2 cellular contexts compared by ENCODE assay signal in the genomic region with DNA sequence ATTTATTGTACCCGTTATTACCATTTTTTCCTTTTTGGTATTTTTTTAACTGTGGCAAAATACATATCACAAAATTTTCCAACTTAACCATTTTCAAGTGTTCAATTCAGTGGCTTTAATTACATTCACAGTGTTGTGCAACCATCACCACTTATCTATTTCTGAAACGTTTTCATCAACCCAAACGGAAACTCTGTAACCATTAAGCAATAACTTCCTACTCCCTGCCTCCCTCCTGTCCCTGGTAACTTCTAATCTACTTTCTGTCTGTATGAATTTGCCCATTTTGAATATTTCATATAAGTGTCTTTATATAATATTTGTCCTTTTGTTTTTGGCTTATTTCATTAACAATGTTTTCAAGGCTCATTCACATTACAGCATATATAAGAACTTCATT.
TF ChIP-seq lines count a peak whose summit lies in the region.

No MANE protein-coding gene starts in this region.

TF ChIP-seq in K562, 482 proteins besides CTCF, POLR2A, EP300 and RAD21 (continues in another document):
- TF ChIP-seq ATF7 (IDR thresholded peaks at IDR 0.05): no peak
- TF ChIP-seq NCOA2 (IDR thresholded peaks at IDR 0.05; ENCODE audit: partially characterized antibody in 2 of 2): no peak
- TF ChIP-seq POLR2AphosphoS5 (IDR thresholded peaks at IDR 0.05; ENCODE audit: control insufficient read depth, insufficient read depth, low read depth, low read length): no peak
- TF ChIP-seq, protein P1, sequence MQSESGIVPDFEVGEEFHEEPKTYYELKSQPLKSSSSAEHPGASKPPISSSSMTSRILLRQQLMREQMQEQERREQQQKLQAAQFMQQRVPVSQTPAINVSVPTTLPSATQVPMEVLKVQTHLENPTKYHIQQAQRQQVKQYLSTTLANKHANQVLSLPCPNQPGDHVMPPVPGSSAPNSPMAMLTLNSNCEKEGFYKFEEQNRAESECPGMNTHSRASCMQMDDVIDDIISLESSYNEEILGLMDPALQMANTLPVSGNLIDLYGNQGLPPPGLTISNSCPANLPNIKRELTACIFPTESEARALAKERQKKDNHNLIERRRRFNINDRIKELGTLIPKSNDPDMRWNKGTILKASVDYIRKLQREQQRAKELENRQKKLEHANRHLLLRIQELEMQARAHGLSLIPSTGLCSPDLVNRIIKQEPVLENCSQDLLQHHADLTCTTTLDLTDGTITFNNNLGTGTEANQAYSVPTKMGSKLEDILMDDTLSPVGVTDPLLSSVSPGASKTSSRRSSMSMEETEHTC (IDR thresholded peaks at IDR 0.05): no peak
- TF ChIP-seq ZNF175 (CRISPR knock-in tag; IDR thresholded peaks at IDR 0.05; ENCODE audit: low read depth): 0 out of 2 replicates have a peak, but pooled peaks have one; percentile 28
- no peak for TF ChIP-seq TEAD1 (CRISPR knock-in tag; IDR thresholded peaks at IDR 0.05)
- TF ChIP-seq TAL1 (IDR thresholded peaks at IDR 0.05): 0 out of 2 replicates have a peak, but pooled peaks have one; percentile 27
- TF ChIP-seq MIER1 (IDR thresholded peaks at IDR 0.05; ENCODE audit: low read depth): no peak
- no peak for TF ChIP-seq RBM14 (IDR thresholded peaks at IDR 0.05; ENCODE audit: borderline replicate concordance, insufficient read depth, low read depth, low read length)
- TF ChIP-seq POLR2B (IDR thresholded peaks at IDR 0.05; ENCODE audit: low read depth, partially characterized antibody): no peak
- TF ChIP-seq, protein P2, sequence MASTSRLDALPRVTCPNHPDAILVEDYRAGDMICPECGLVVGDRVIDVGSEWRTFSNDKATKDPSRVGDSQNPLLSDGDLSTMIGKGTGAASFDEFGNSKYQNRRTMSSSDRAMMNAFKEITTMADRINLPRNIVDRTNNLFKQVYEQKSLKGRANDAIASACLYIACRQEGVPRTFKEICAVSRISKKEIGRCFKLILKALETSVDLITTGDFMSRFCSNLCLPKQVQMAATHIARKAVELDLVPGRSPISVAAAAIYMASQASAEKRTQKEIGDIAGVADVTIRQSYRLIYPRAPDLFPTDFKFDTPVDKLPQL (IDR thresholded peaks at IDR 0.05; ENCODE audit: extremely low read depth, insufficient read length): no peak
- no peak for TF ChIP-seq THRB (CRISPR knock-in tag; conservative IDR thresholded peaks at IDR 0.05)
- no peak for TF ChIP-seq PHF20 (IDR thresholded peaks at IDR 0.05; ENCODE audit: partially characterized antibody)
- TF ChIP-seq CCAR2 (IDR thresholded peaks at IDR 0.05; ENCODE audit: low read depth, low read length): no peak
- TF ChIP-seq ZKSCAN1 (IDR thresholded peaks at IDR 0.05; ENCODE audit: low read depth, low read length): no peak
- TF ChIP-seq, protein P3, sequence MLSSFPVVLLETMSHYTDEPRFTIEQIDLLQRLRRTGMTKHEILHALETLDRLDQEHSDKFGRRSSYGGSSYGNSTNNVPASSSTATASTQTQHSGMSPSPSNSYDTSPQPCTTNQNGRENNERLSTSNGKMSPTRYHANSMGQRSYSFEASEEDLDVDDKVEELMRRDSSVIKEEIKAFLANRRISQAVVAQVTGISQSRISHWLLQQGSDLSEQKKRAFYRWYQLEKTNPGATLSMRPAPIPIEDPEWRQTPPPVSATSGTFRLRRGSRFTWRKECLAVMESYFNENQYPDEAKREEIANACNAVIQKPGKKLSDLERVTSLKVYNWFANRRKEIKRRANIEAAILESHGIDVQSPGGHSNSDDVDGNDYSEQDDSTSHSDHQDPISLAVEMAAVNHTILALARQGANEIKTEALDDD (IDR thresholded peaks at IDR 0.05): peak; percentile 34; the same call in 1 of the 2 replicates
- no peak for TF ChIP-seq KDM2B (CRISPR knock-in tag; IDR thresholded peaks at IDR 0.05)
- no peak for TF ChIP-seq CAMTA2 (CRISPR knock-in tag; conservative IDR thresholded peaks at IDR 0.05)
- no peak for TF ChIP-seq CREBBP (IDR thresholded peaks at IDR 0.05; ENCODE audit: low read depth, low read length)
- TF ChIP-seq XRCC5 (IDR thresholded peaks at IDR 0.05; ENCODE audit: low read depth, low read length): no peak
- TF ChIP-seq ARID1B (IDR thresholded peaks at IDR 0.05): peak; percentile 74
- TF ChIP-seq ZNF282 (CRISPR knock-in tag; IDR thresholded peaks at IDR 0.05): no peak
- no peak for TF ChIP-seq RFX1 (IDR thresholded peaks at IDR 0.05)
- TF ChIP-seq, protein P4, sequence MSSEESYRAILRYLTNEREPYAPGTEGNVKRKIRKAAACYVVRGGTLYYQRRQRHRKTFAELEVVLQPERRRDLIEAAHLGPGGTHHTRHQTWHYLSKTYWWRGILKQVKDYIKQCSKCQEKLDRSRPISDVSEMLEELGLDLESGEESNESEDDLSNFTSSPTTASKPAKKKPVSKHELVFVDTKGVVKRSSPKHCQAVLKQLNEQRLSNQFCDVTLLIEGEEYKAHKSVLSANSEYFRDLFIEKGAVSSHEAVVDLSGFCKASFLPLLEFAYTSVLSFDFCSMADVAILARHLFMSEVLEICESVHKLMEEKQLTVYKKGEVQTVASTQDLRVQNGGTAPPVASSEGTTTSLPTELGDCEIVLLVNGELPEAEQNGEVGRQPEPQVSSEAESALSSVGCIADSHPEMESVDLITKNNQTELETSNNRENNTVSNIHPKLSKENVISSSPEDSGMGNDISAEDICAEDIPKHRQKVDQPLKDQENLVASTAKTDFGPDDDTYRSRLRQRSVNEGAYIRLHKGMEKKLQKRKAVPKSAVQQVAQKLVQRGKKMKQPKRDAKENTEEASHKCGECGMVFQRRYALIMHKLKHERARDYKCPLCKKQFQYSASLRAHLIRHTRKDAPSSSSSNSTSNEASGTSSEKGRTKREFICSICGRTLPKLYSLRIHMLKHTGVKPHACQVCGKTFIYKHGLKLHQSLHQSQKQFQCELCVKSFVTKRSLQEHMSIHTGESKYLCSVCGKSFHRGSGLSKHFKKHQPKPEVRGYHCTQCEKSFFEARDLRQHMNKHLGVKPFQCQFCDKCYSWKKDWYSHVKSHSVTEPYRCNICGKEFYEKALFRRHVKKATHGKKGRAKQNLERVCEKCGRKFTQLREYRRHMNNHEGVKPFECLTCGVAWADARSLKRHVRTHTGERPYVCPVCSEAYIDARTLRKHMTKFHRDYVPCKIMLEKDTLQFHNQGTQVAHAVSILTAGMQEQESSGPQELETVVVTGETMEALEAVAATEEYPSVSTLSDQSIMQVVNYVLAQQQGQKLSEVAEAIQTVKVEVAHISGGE (CRISPR knock-in tag; IDR thresholded peaks at IDR 0.05): no peak
- TF ChIP-seq MYNN (IDR thresholded peaks at IDR 0.05): no peak
- no peak for TF ChIP-seq MYNN (CRISPR knock-in tag; IDR thresholded peaks at IDR 0.05)

TF ChIP-seq in liver, 16 proteins besides CTCF, POLR2A, EP300 and RAD21:
- TF ChIP-seq FOXA1 (IDR thresholded peaks at IDR 0.05) (no peak), ATF3 (IDR thresholded peaks at IDR 0.05) (no peak), FOXA2 (IDR thresholded peaks at IDR 0.05) (no peak), GABPA (IDR thresholded peaks at IDR 0.05 in 1 of 2, conservative IDR thresholded peaks at IDR 0.05 in 1 of 2) (peak in 1 of 2 donors; percentile 17), HNF4A (conservative IDR thresholded peaks at IDR 0.05) (peak; percentile 10 to 21), ZBTB33 (IDR thresholded peaks at IDR 0.05) (no peak), HNF4G (IDR thresholded peaks at IDR 0.05) (no peak), SP1 (IDR thresholded peaks at IDR 0.05) (peak; percentile 15), NR2F2 (IDR thresholded peaks at IDR 0.05) (no peak), JUND (IDR thresholded peaks at IDR 0.05) (peak in 1 of 2 donors; percentile 13), RXRA (IDR thresholded peaks at IDR 0.05) (no peak), EGR1 (IDR thresholded peaks at IDR 0.05; ENCODE audit: low read depth in 2 of 2) (peak in 1 of 2 donors; percentile 66), REST (IDR thresholded peaks at IDR 0.05) (peak; percentile 13), YY1 (IDR thresholded peaks at IDR 0.05) (peak; percentile 35), TAF1 (conservative IDR thresholded peaks at IDR 0.05) (no peak)
- TF ChIP-seq, protein P5, sequence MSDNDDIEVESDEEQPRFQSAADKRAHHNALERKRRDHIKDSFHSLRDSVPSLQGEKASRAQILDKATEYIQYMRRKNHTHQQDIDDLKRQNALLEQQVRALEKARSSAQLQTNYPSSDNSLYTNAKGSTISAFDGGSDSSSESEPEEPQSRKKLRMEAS (IDR thresholded peaks at IDR 0.05): peak; percentile 82
